2 cellular contexts compared by ENCODE assay signal in genomic region chr2:36578343-36579296, GRCh38.
TF ChIP-seq lines count a peak whose summit lies in the region.

No MANE protein-coding gene starts in this region.

TF ChIP-seq in IMR-90, 13 proteins besides CTCF, POLR2A, EP300 and RAD21 (continued from another document):
- no peak for TF ChIP-seq BHLHE40 (IDR thresholded peaks at IDR 0.05; ENCODE audit: low read depth, low read length)
- TF ChIP-seq FOS (IDR thresholded peaks at IDR 0.05; ENCODE audit: low read depth, low read length) = no peak
- TF ChIP-seq MXI1 (IDR thresholded peaks at IDR 0.05; ENCODE audit: borderline replicate concordance, low read depth, low read length) = no peak
- TF ChIP-seq SMC3 (IDR thresholded peaks at IDR 0.05; ENCODE audit: low read depth, low read length) = no peak
- no peak for TF ChIP-seq MAFK (IDR thresholded peaks at IDR 0.05; ENCODE audit: low read depth, low read length)
- no peak for TF ChIP-seq CEBPB (IDR thresholded peaks at IDR 0.05; ENCODE audit: low read depth, low read length)
- no peak for TF ChIP-seq RCOR1 (IDR thresholded peaks at IDR 0.05; ENCODE audit: insufficient replicate concordance, low read length)
- no peak for TF ChIP-seq CHD1 (IDR thresholded peaks at IDR 0.05; ENCODE audit: low read depth, low read length)
- TF ChIP-seq ELK1 (IDR thresholded peaks at IDR 0.05; ENCODE audit: borderline replicate concordance, low read depth, low read length) = no peak
- TF ChIP-seq RFX5 (IDR thresholded peaks at IDR 0.05; ENCODE audit: low read depth, low read length) = no peak
TF ChIP-seq in IMR-90: peak in this region for 0.

TF ChIP-seq in GM23338, 12 proteins besides CTCF, POLR2A, EP300 and RAD21 (continued from another document):
- TF ChIP-seq REST (IDR thresholded peaks at IDR 0.05; ENCODE audit: unreplicated experiment) = no peak
- TF ChIP-seq ETS1 (IDR thresholded peaks at IDR 0.05) = no peak
- TF ChIP-seq POLR2AphosphoS5 (IDR thresholded peaks at IDR 0.05; ENCODE audit: low read depth) = no peak
- TF ChIP-seq ZNF331 (CRISPR knock-in tag; IDR thresholded peaks at IDR 0.05; ENCODE audit: low read depth) = no peak
TF ChIP-seq in GM23338: peak in this region for 0.
